In the genomic region with DNA sequence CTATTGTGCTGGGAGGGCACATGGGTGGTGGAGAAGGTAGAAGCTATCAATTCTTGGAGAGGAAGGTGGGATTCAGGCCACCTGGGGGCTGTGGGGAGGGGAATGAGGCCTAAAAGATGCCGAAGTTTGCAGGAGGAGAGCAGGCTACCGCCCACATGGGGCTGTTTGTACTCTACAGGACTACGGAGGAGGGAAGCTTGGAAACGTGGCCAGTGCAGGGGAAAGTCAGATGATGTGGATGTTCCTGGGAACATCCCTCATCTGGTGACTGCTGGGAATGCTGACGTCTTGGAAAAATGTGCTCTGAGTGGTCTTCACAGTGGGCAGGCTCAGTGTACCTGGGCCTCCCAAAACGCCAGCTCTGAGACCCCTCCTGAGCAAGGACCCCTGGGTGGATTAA, we compare ENCODE assay signal across 21 cellular contexts.
"Had no signal": no experiment of that assay in that cellular context is flagged by ENCODE, and none has a peak within 500 bp of the region (broad histone marks: within the 10 kb centered on the region; RNA-seq: fewer than 3 reads in every experiment).

No MANE protein-coding gene starts in this region.

- H3K27ac Mint-ChIP-seq: naive B cell; natural killer cell treated with Interleukin-12 subunit alpha and Interleukin-12 subunit beta and Interleukin-15 and Interleukin-18, amount 100 ng/mL, for 72 hours; progenitor cell of endocrine pancreas; stimulated activated memory B cell treated with anti-CD40 and anti-IgM and Interleukin-4, amounts not matched to agents 10 μg/mL and 1 μg/mL and 100 μg/mL, for 72 hours had no signal

- ATAC-seq: left ventricle myocardium superior; lower lobe of right lung; mucosa of descending colon; natural killer cell treated with Interleukin-12 subunit alpha and Interleukin-12 subunit beta and Interleukin-15 and Interleukin-18, amount 100 ng/mL, for 72 hours; right lobe of liver; stimulated activated memory B cell treated with anti-CD40 and anti-IgM and Interleukin-4, amounts not matched to agents 10 μg/mL and 1 μg/mL and 100 μg/mL, for 72 hours; stimulated activated naive CD8-positive, alpha-beta T cell treated with anti-CD3 and anti-CD28 coated beads, Interleukin-15, Interleukin-2, amounts not matched to agents 100 U/mL and 50 U/mL, for 24 hours; upper lobe of right lung had no signal

- H3K4me3 ChIP-seq: coronary artery, esophagus muscularis mucosa, lower lobe of right lung, mucosa of descending colon, right lobe of liver, transverse colon, upper lobe of right lung had no signal

- H3K9ac ChIP-seq: parathyroid adenoma had no signal

- DNase-seq: dermis blood vessel endothelial cell; effector memory CD4-positive, alpha-beta T cell; foreskin melanocyte; left ventricle myocardium superior; lower lobe of right lung; mucosa of descending colon; naive B cell; right lobe of liver; stimulated activated CD4-positive, alpha-beta T cell treated with anti-CD3 and anti-CD28 coated beads, Interleukin-2, amount 100 ng/mL, for 24 hours; stimulated activated CD4-positive, alpha-beta T cell treated with anti-CD3 and anti-CD28 coated beads, Interleukin-4, amount 100 ng/mL, for 24 hours; stimulated activated naive CD8-positive, alpha-beta T cell treated with anti-CD3 and anti-CD28 coated beads, Interleukin-15, Interleukin-2, amounts not matched to agents 100 U/mL and 50 U/mL, for 24 hours; substantia nigra; transverse colon; upper lobe of right lung had no signal

- H3K4me1 Mint-ChIP-seq: naive B cell; stimulated activated memory B cell treated with anti-CD40 and anti-IgM and Interleukin-4, amounts not matched to agents 10 μg/mL and 1 μg/mL and 100 μg/mL, for 72 hours had no signal

- H3K27me3 ChIP-seq: right lobe of liver, upper lobe of right lung had no signal

- H2AFZ ChIP-seq: parathyroid adenoma had no signal

- H3K36me3 ChIP-seq: esophagus muscularis mucosa, lower lobe of right lung, right lobe of liver, transverse colon, upper lobe of right lung had no signal

- H3K27ac ChIP-seq: coronary artery, lower lobe of right lung, parathyroid adenoma, right lobe of liver, transverse colon, upper lobe of right lung had no signal

- H3K9me3 ChIP-seq: right lobe of liver, upper lobe of right lung had no signal

- H3K4me3 Mint-ChIP-seq: natural killer cell treated with Interleukin-12 subunit alpha and Interleukin-12 subunit beta and Interleukin-15 and Interleukin-18, amount 100 ng/mL, for 72 hours; neural crest cell; stimulated activated memory B cell treated with anti-CD40 and anti-IgM and Interleukin-4, amounts not matched to agents 10 μg/mL and 1 μg/mL and 100 μg/mL, for 72 hours had no signal
